8 cellular contexts compared by ENCODE assay signal in the genomic region with DNA sequence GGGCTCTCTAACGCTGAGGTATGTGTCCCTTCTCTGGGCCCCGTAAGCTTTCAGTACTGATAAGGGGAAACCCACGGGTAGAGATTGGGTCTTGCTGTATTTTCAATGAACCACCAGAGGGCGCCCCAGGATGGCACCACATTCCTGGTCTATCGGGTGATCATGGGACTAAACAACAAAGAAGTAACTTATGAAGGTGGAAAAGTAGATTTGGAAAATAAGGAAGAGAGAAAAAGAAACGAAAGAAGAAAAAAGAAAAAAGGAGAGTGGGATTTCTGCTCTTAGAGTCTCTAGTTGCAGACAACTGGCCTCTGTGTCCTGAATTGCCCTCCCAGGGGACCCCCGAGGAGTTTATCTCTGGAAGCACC.
DNase-seq lines count a peak whose midpoint lies in the region; ATAC-seq and TF ChIP-seq lines count a peak whose summit lies in the region.

No MANE protein-coding gene starts in this region.

- H3K27me3 ChIP-seq in BJ (ENCODE audit: control insufficient read depth, insufficient read depth, low read length) (no peaks in the 10 kb centered on the region), layer of hippocampus (ENCODE audit: control insufficient read depth, insufficient read depth, low read length) (no peaks in the 10 kb centered on the region)

- peak; percentile 75 for ATAC-seq in GM18907 (IDR thresholded peaks at IDR 0.05; ENCODE audit: unreplicated experiment)
- ATAC-seq in HG03108 (IDR thresholded peaks at IDR 0.05; ENCODE audit: unreplicated experiment), result peak; percentile 90
- peak; percentile 98 for ATAC-seq in activated CD4-positive, CD25-positive, alpha-beta regulatory T cell treated with anti-CD3 and anti-CD28 coated beads, Interleukin-2, amount 50 U/mL, for 24 hours

- peak; percentile 91 for TF ChIP-seq CTCF in BJ (IDR thresholded peaks at IDR 0.05; ENCODE audit: insufficient read depth, low read depth, low read length)

- H3K36me3 ChIP-seq in BJ (ENCODE audit: control insufficient read depth, insufficient read depth, low read length), result peaks cover 7% of the 10 kb centered on the region

- peak overlapping the region; percentile 44 for H3K27ac ChIP-seq in layer of hippocampus (ENCODE audit: low read depth, low read length)

- no peak for DNase-seq in BJ (ENCODE audit: low read depth)
- peak; percentile 32 for DNase-seq in NCI-H2171 (lab: John Stamatoyannopoulos, UW)
- peak; percentile 21 to 66 for DNase-seq in cerebellar nuclear complex (lab: John Stamatoyannopoulos, UW)
- peak; percentile 80 for DNase-seq in stimulated activated CD4-positive, alpha-beta T cell treated with anti-CD3 and anti-CD28 coated beads, Interleukin-4, amount 100 ng/mL, for 1 hour

- H3K4me3 ChIP-seq in BJ (ENCODE audit: low read depth, low read length), result no peak overlapping the region

- POLR2A ChIA-PET in BJ (lab: Charles Lee), result interaction anchor here (0.5 kb wide), 1 partner anchor 185 kb away, joined by 3 read pairs; no protein-coding TSS in a partner anchor

- CTCF ChIA-PET in BJ (lab: Yijun Ruan, JAX), result interaction anchor here (0.6 to 6.9 kb wide), 30 partner anchors 12 to 754 kb away, joined by 3 to 70 read pairs (median 4); no protein-coding TSS in a partner anchor
